11 cellular contexts compared by ENCODE assay signal in genomic region chr1:196535727-196536126, GRCh38.
DNase-seq lines count a peak whose midpoint lies in the region; TF ChIP-seq lines count a peak whose summit lies in the region.
"Had no signal": no experiment of that assay in that cellular context is flagged by ENCODE, and none has a peak within 500 bp of the region (broad histone marks: within the 10 kb centered on the region; RNA-seq: fewer than 3 reads in every experiment).

No MANE protein-coding gene starts in this region.

- H3K27me3 ChIP-seq in WERI-Rb-1 (ENCODE audit: insufficient read depth, low read depth, severe bottlenecking): no peaks in the 10 kb centered on the region
- no peaks in the 10 kb centered on the region for H3K27me3 ChIP-seq in iPS DF 6.9 (ENCODE audit: control insufficient read depth, insufficient read depth, low read length)
- H3K27me3 ChIP-seq: cardiac muscle cell had no signal

- H3K4me3 Mint-ChIP-seq in activated naive CD4-positive, alpha-beta T cell treated with anti-CD3 and anti-CD28 coated beads for 36 hours: no peak overlapping the region
- H3K4me3 Mint-ChIP-seq: IgD-negative memory B cell, naive B cell had no signal

- no peaks in the 10 kb centered on the region for H3K4me1 ChIP-seq in iPS DF 6.9 (ENCODE audit: control insufficient read depth, insufficient read depth, low read length)

- no peak overlapping the region for H3K27ac Mint-ChIP-seq in activated naive CD4-positive, alpha-beta T cell treated with anti-CD3 and anti-CD28 coated beads for 36 hours
- H3K27ac Mint-ChIP-seq: IgD-negative memory B cell, naive B cell had no signal

- no peak for TF ChIP-seq CTCF in WERI-Rb-1 (IDR thresholded peaks at IDR 0.05; ENCODE audit: low read depth, low read length)

- CTCF ChIA-PET in activated naive CD4-positive, alpha-beta T cell treated with anti-CD3 and anti-CD28 coated beads for 36 hours (lab: Charles Lee): no interaction called here

- H3K4me3 ChIP-seq in WERI-Rb-1 (ENCODE audit: low read depth, low read length) (no peak overlapping the region), iPS DF 6.9 (ENCODE audit: low read length) (no peak overlapping the region)
- H3K4me3 ChIP-seq: cardiac muscle cell had no signal

- WGBS in iPS DF 6.9 (ENCODE audit: insufficient coverage, insufficient read length): no CpG with 5 or more reads among the region's 3 CpGs

- H3K9me3 ChIP-seq in WERI-Rb-1 (ENCODE audit: severe bottlenecking): peaks cover 27% of the 10 kb centered on the region
- H3K9me3 ChIP-seq in iPS DF 6.9 (ENCODE audit: control insufficient read depth, insufficient read depth, low read length): peaks cover 5% of the 10 kb centered on the region

- no peak overlapping the region for H3K27ac ChIP-seq in WERI-Rb-1
- H3K27ac ChIP-seq in iPS DF 6.9 (ENCODE audit: low read length): no peak overlapping the region
- no peak overlapping the region for H3K27ac ChIP-seq in caudate nucleus (ENCODE audit: low read depth, low read length)
- H3K27ac ChIP-seq: cardiac muscle cell had no signal

- H3K36me3 ChIP-seq in WERI-Rb-1 (peaks cover 33% of the 10 kb centered on the region), iPS DF 6.9 (ENCODE audit: control insufficient read depth, insufficient read depth, low read length) (peaks cover 6% of the 10 kb centered on the region)
- H3K36me3 ChIP-seq: cardiac muscle cell had no signal

- DNase-seq in Caki2 (ENCODE audit: low read depth) (peak; percentile 48), HT-29 (ENCODE audit: low spot score) (peak; percentile 24), WERI-Rb-1 (peak; percentile 68), iPS DF 6.9 (ENCODE audit: low read depth, low spot score) (peak; percentile 39), NCI-H1092 (lab: John Stamatoyannopoulos, UW) (no peak), caudate nucleus (lab: John Stamatoyannopoulos, UW) (no peak), posterior vena cava (ENCODE audit: low spot score) (no peak)
- DNase-seq in activated naive CD4-positive, alpha-beta T cell treated with anti-CD3 and anti-CD28 coated beads for 36 hours: no peak
- DNase-seq: naive B cell had no signal

- intact Hi-C loops in activated naive CD4-positive, alpha-beta T cell treated with anti-CD3 and anti-CD28 coated beads for 36 hours (cut with micrococcal nuclease): no loop called here
- intact Hi-C loops in posterior vena cava (cut with DNase I): no loop called here

- no peaks in the 10 kb centered on the region for H3K36me3 Mint-ChIP-seq in activated naive CD4-positive, alpha-beta T cell treated with anti-CD3 and anti-CD28 coated beads for 36 hours (ENCODE audit: low read depth)
- H3K36me3 Mint-ChIP-seq: IgD-negative memory B cell, naive B cell had no signal

- no peaks in the 10 kb centered on the region for H3K27me3 Mint-ChIP-seq in activated naive CD4-positive, alpha-beta T cell treated with anti-CD3 and anti-CD28 coated beads for 36 hours (ENCODE audit: low read depth)
- H3K27me3 Mint-ChIP-seq: IgD-negative memory B cell, naive B cell had no signal

- H3K9me3 Mint-ChIP-seq in activated naive CD4-positive, alpha-beta T cell treated with anti-CD3 and anti-CD28 coated beads for 36 hours: peaks cover 9% of the 10 kb centered on the region

- no peaks in the 10 kb centered on the region for H3K4me1 Mint-ChIP-seq in activated naive CD4-positive, alpha-beta T cell treated with anti-CD3 and anti-CD28 coated beads for 36 hours (ENCODE audit: low read depth)
- H3K4me1 Mint-ChIP-seq: IgD-negative memory B cell, naive B cell had no signal

- in situ Hi-C loops in Caki2 (cut with HindIII; ENCODE audit: low pct_unique_long_range_greater_than_20kb, low sequenced_read_pairs): no loop called here

Comparison
In these comparisons a context has a peak if more than half of its experiments do, and no peak if none do; other contexts are left out.
1. DNase-seq: peak in Caki2 (single experiment), HT-29 (single experiment), WERI-Rb-1 (single experiment) and iPS DF 6.9 (single experiment); none in NCI-H1092 (single experiment), caudate nucleus (0 of 61), activated naive CD4-positive, alpha-beta T cell treated with anti-CD3 and anti-CD28 coated beads for 36 hours (single experiment) and posterior vena cava (single experiment).